ENCODE assay signal across 11 cellular contexts in the genomic region with DNA sequence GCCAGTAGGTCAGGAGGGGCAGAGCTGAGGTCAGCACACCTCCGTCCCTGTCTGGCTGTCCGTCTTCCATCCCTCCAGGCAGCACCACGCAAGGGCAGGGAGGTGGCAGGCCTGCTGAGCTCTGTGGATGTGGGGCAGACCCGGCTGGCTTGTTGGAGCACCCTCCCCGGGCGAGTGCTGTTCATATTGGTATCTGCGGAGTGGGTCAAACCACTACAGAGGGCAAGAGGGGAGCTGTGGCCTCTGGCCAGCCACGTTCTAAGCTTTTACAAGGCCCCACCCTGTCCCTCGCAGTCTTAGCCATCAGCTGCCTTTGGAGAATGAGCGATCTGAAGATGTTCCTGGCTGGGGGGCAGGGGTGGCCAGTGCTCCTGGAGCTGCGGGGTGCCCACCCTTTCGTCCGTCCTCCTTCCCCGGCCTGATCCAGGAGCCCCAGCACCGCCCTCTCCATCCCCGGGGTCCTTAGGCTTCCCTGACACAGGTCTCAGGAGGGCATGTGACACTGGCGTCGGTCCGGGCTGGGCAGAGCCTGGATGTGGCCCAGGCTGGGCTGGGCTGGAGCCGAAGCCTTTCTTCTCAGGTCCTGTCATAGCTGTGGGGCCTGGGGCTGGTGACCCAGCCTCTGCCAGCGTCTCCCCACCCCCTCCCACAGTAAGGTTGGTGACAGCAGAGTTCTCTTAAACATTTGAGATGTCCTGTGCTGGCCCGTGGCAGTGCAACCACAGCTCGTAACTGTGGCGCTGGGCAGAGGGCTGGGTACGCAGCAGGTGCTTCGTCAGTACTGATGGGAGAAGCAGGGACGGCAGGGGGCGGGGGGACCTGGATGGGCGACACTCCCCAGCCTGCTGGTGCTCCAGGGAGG. TPM values are rescaled to one million over a fixed set of nuclear protein-coding genes. Genes with fewer than 3 reads are reported as not detected.
DNase-seq lines count a peak whose midpoint lies in the region; ATAC-seq and TF ChIP-seq lines count a peak whose summit lies in the region.
"Had no signal": no experiment of that assay in that cellular context is flagged by ENCODE, and none has a peak within 500 bp of the region (broad histone marks: within the 10 kb centered on the region; RNA-seq: fewer than 3 reads in every experiment).

No MANE protein-coding gene starts in this region.

- H3K9me3 ChIP-seq in MM.1S (replicated peaks; ENCODE audit: insufficient read depth, low read length) (no peaks in the 10 kb centered on the region), esophagus squamous epithelium (no peaks in the 10 kb centered on the region)

- no peak overlapping the region for H3K27ac ChIP-seq in MM.1S (ENCODE audit: low read length)
- peak overlapping the region in 3 of 4 donors; percentile 31 to 47 (median 44) for H3K27ac ChIP-seq in esophagus squamous epithelium

- peaks cover 32 to 33% of the 10 kb centered on the region in 2 donors for H3K4me1 Mint-ChIP-seq in natural killer cell treated with Interleukin-12 subunit alpha and Interleukin-12 subunit beta and Interleukin-15 and Interleukin-18, amount 100 ng/mL, for 72 hours (ENCODE audit: low read depth in 2 of 2)

- DNase-seq in ELF-1 (ENCODE audit: low read depth, low spot score) (peak; percentile 39), MM.1S (no peak), esophagus squamous epithelium (lab: John Stamatoyannopoulos, UW) (no peak), GM13977 (ENCODE audit: low spot score) (no peak)
- DNase-seq in natural killer cell treated with Interleukin-12 subunit alpha and Interleukin-12 subunit beta and Interleukin-15 and Interleukin-18, amount 100 ng/mL, for 72 hours (ENCODE audit: low spot score), result no peak
- DNase-seq: activated T-cell treated with anti-CD3 and anti-CD28 coated beads for 4 hours, NCI-H2227 treated with DMSO at 0.1 percent for 48 hours, retina had no signal

- H3K4me3 ChIP-seq in MM.1S (ENCODE audit: low read length) (peak overlapping the region; percentile 32; the same call in 1 of the 2 replicates), esophagus squamous epithelium (peak overlapping the region in 1 of 4 donors; percentile 18)

- TF ChIP-seq POLR2A in esophagus squamous epithelium (IDR thresholded peaks at IDR 0.05), result no peak

- H3K4me3 Mint-ChIP-seq in natural killer cell treated with Interleukin-12 subunit alpha and Interleukin-12 subunit beta and Interleukin-15 and Interleukin-18, amount 100 ng/mL, for 72 hours, result peak overlapping the region; percentile 65

- H4K20me1 ChIP-seq in MM.1S (ENCODE audit: insufficient read depth, low read length), result no peaks in the 10 kb centered on the region

- no peaks in the 10 kb centered on the region for H3K9me2 ChIP-seq in MM.1S (replicated peaks; ENCODE audit: insufficient read depth, low read length)

- no peaks in the 10 kb centered on the region for H3K9me3 Mint-ChIP-seq in natural killer cell treated with Interleukin-12 subunit alpha and Interleukin-12 subunit beta and Interleukin-15 and Interleukin-18, amount 100 ng/mL, for 72 hours

- H3K27ac Mint-ChIP-seq in natural killer cell treated with Interleukin-12 subunit alpha and Interleukin-12 subunit beta and Interleukin-15 and Interleukin-18, amount 100 ng/mL, for 72 hours, result peak overlapping the region in 1 of 2 donors; percentile 78

- 90% methylated on average over 8 of the region's 29 CpGs; no CpG with 5 or more reads in 1 of the 2 donors for WGBS in esophagus squamous epithelium, 2 donors

- no peak for ATAC-seq in natural killer cell treated with Interleukin-12 subunit alpha and Interleukin-12 subunit beta and Interleukin-15 and Interleukin-18, amount 100 ng/mL, for 72 hours
- ATAC-seq in HG02870 (IDR thresholded peaks at IDR 0.05; ENCODE audit: unreplicated experiment) (no peak), HG03175 (IDR thresholded peaks at IDR 0.05; ENCODE audit: unreplicated experiment) (no peak), HG03196 (IDR thresholded peaks at IDR 0.05; ENCODE audit: unreplicated experiment) (no peak)

- H3F3A ChIP-seq in MM.1S (ENCODE audit: insufficient read depth, low read length), result 0 out of 2 replicates have a peak, but pooled peaks cover 7% of the 10 kb centered on the region

- no peaks in the 10 kb centered on the region for H3K27me3 Mint-ChIP-seq in natural killer cell treated with Interleukin-12 subunit alpha and Interleukin-12 subunit beta and Interleukin-15 and Interleukin-18, amount 100 ng/mL, for 72 hours

- TF ChIP-seq CTCF in MM.1S (IDR thresholded peaks at IDR 0.05; ENCODE audit: low read length) (no peak), esophagus squamous epithelium (IDR thresholded peaks at IDR 0.05) (no peak), GM13977 (IDR thresholded peaks at IDR 0.05; ENCODE audit: extremely low read depth, insufficient read depth, missing control alignments) (no peak)

- H3K4me2 ChIP-seq in MM.1S (ENCODE audit: low read depth, low read length), result peak overlapping the region; percentile 61

- H3K36me3 ChIP-seq in MM.1S (replicated peaks; ENCODE audit: insufficient read depth, low read length) (no peaks in the 10 kb centered on the region), esophagus squamous epithelium (no peaks in the 10 kb centered on the region)

- no peaks in the 10 kb centered on the region for H3K79me2 ChIP-seq in MM.1S (ENCODE audit: low read length)

- in situ Hi-C loops in GM13977 (cut with MboI; ENCODE audit: low pct_unique_long_range_greater_than_20kb, low sequenced_read_pairs, unreplicated experiment), result no loop called here

- H3K27me3 ChIP-seq in MM.1S (replicated peaks; ENCODE audit: insufficient read depth, low read length), result no peaks in the 10 kb centered on the region
- no peaks in the 10 kb centered on the region for H3K27me3 ChIP-seq in esophagus squamous epithelium

- no peak overlapping the region for H2AFZ ChIP-seq in MM.1S (ENCODE audit: low read length)

- no peaks in the 10 kb centered on the region for H3K36me3 Mint-ChIP-seq in natural killer cell treated with Interleukin-12 subunit alpha and Interleukin-12 subunit beta and Interleukin-15 and Interleukin-18, amount 100 ng/mL, for 72 hours

- H3K4me1 ChIP-seq in MM.1S (ENCODE audit: low read length) (peaks cover 24% of the 10 kb centered on the region), esophagus squamous epithelium (peaks cover 25 to 93% (median 36%) of the 10 kb centered on the region in 3 donors)

- H3K9ac ChIP-seq in MM.1S (ENCODE audit: low read length), result peak overlapping the region; percentile 13; the same call in 1 of the 2 replicates

- intact Hi-C loops in esophagus squamous epithelium (cut with DNase I), result no loop called here

RNA-seq across cellular contexts. Expression of gene GRAMD4, which starts 31.7 kb away (rescaled TPM):
- total RNA-seq in esophagus squamous epithelium, result 100 to 1,000 TPM in 1 of 4 donors, 10 to 100 TPM in 3; 27.0 to 122 (median 33.3) TPM
- total RNA-seq in natural killer cell treated with Interleukin-12 subunit alpha and Interleukin-12 subunit beta and Interleukin-15 and Interleukin-18, amount 100 ng/mL, for 72 hours, result 10 to 100 TPM in 1 of 2 donors, 1 to 10 TPM in 1; 6.8 to 21.4 TPM

RNA-seq across cellular contexts. Expression of gene CELSR1, which starts 51.1 kb away (rescaled TPM):
- 10 to 100 TPM; 38.7 to 50.6 (median 43.7) TPM for total RNA-seq in esophagus squamous epithelium
- total RNA-seq in natural killer cell treated with Interleukin-12 subunit alpha and Interleukin-12 subunit beta and Interleukin-15 and Interleukin-18, amount 100 ng/mL, for 72 hours, result under 1 TPM; 0.14 to 0.45 TPM

Comparison
In these comparisons a context has a peak if more than half of its experiments do, and no peak if none do; other contexts are left out.
1. RNA of gene CELSR1, which starts 51.1 kb away (total RNA-seq): 38.7 to 50.6 TPM in esophagus squamous epithelium; 0.14 to 0.45 TPM in natural killer cell treated with Interleukin-12 subunit alpha and Interleukin-12 subunit beta and Interleukin-15 and Interleukin-18, amount 100 ng/mL, for 72 hours; every median in the first group is over 10 times any median in the second.